Comparison of ENCODE assay signal across 1 cellular context in the genomic region with DNA sequence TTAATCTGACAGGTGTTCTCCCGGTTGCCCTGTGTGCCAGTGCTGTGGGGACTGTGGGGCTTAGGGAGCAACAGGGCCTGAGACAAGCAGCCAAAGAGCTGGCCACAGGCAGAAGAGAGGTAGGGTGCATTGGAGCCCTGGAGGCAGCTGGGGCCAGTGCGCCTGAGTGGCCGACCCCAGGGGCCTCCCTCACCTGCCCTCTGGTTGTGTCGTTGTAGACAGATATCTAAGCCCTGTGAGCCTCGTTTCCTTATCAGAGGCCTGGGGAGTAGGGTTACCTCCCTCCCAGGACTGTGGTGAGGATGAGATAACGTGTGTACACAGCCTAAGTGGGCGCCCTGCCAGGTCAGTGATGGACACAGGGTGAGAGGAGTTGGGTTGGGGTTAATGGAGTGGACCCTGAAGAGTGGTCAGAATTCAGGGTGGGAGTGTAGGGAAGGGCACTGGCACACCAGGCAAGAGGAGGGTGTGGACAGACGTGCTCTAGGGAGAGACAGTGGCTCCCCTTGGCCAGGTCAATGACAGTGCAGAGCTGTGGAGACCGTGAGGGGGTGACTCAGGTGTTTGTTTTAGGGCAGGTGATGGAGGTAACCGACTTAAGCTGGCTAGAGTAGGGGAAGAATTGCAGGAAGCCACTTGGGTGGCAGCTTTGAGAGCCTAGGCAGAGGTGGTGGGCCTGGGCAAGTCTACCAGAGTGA.
TF ChIP-seq lines count a peak whose summit lies in the region.

No MANE protein-coding gene starts in this region.

TF ChIP-seq in HepG2, 621 proteins besides CTCF, POLR2A, EP300 and RAD21 (continued from another document and continues in another):
- TF ChIP-seq SALL1 (CRISPR knock-in tag; IDR thresholded peaks at IDR 0.05) (peak; percentile 88), RARA (CRISPR knock-in tag; IDR thresholded peaks at IDR 0.05) (peak; percentile 62), ZMYM3 (CRISPR knock-in tag; IDR thresholded peaks at IDR 0.05) (no peak), CENPX (CRISPR knock-in tag; IDR thresholded peaks at IDR 0.05) (no peak), ZNF501 (CRISPR knock-in tag; IDR thresholded peaks at IDR 0.05) (peak; percentile 57; the same call in 1 of the 2 replicates), GABPB1 (CRISPR knock-in tag; IDR thresholded peaks at IDR 0.05) (0 out of 2 replicates have a peak, but pooled peaks have one; percentile 12), CREB1 (IDR thresholded peaks at IDR 0.05) (no peak), CREB1 (CRISPR knock-in tag; IDR thresholded peaks at IDR 0.05) (peak; percentile 43; the same call in 1 of the 2 replicates), NFE2 (CRISPR knock-in tag; IDR thresholded peaks at IDR 0.05) (peak; percentile 69; the same call in 1 of the 2 replicates), REPIN1 (CRISPR knock-in tag; IDR thresholded peaks at IDR 0.05; ENCODE audit: borderline replicate concordance, low read depth) (peak; percentile 38; the same call in 1 of the 2 replicates), ZNF382 (CRISPR knock-in tag; IDR thresholded peaks at IDR 0.05; ENCODE audit: borderline replicate concordance) (no peak), HMG20A (CRISPR knock-in tag; IDR thresholded peaks at IDR 0.05; ENCODE audit: borderline replicate concordance) (peak; percentile 55), IRF2 (CRISPR knock-in tag; IDR thresholded peaks at IDR 0.05) (peak; percentile 33; the same call in 1 of the 2 replicates), ZBTB4 (CRISPR knock-in tag; IDR thresholded peaks at IDR 0.05; ENCODE audit: borderline replicate concordance) (peak; percentile 64; the same call in 1 of the 2 replicates), ZNF10 (CRISPR knock-in tag; IDR thresholded peaks at IDR 0.05; ENCODE audit: borderline replicate concordance, low read depth) (no peak), BCL3 (CRISPR knock-in tag; IDR thresholded peaks at IDR 0.05) (no peak), CEBPG (CRISPR knock-in tag; IDR thresholded peaks at IDR 0.05) (0 out of 2 replicates have a peak, but pooled peaks have one; percentile 17), ZNF652 (CRISPR knock-in tag; IDR thresholded peaks at IDR 0.05; ENCODE audit: borderline replicate concordance, low read depth) (peak; percentile 68; the same call in 1 of the 2 replicates), ZNF589 (CRISPR knock-in tag; conservative IDR thresholded peaks at IDR 0.05) (no peak), AKNA (CRISPR knock-in tag; IDR thresholded peaks at IDR 0.05; ENCODE audit: borderline replicate concordance) (no peak), NRL (CRISPR knock-in tag; IDR thresholded peaks at IDR 0.05; ENCODE audit: borderline replicate concordance) (no peak; the same call in 1 of the 2 replicates), MED1 (CRISPR knock-in tag; IDR thresholded peaks at IDR 0.05) (peak; percentile 70; the same call in 1 of the 2 replicates), ZNF879 (CRISPR knock-in tag; IDR thresholded peaks at IDR 0.05) (no peak), FOXP1 (IDR thresholded peaks at IDR 0.05) (no peak), FOXP1 (CRISPR knock-in tag; IDR thresholded peaks at IDR 0.05) (0 out of 2 replicates have a peak, but pooled peaks have one; percentile 39), HOXA3 (CRISPR knock-in tag; IDR thresholded peaks at IDR 0.05) (peak; percentile 77), ZIK1 (CRISPR knock-in tag; IDR thresholded peaks at IDR 0.05; ENCODE audit: borderline replicate concordance, low read depth) (peak; percentile 62; the same call in 1 of the 2 replicates), ZNF496 (CRISPR knock-in tag; IDR thresholded peaks at IDR 0.05; ENCODE audit: insufficient replicate concordance) (no peak), ETV5 (CRISPR knock-in tag; IDR thresholded peaks at IDR 0.05; ENCODE audit: borderline replicate concordance) (peak; percentile 21; the same call in 1 of the 2 replicates), ZNF205 (CRISPR knock-in tag; IDR thresholded peaks at IDR 0.05) (peak; percentile 27; the same call in 1 of the 2 replicates), TARDBP (CRISPR knock-in tag; IDR thresholded peaks at IDR 0.05) (peak; percentile 74), NFIB (CRISPR knock-in tag; IDR thresholded peaks at IDR 0.05; ENCODE audit: borderline replicate concordance) (no peak), GMEB1 (CRISPR knock-in tag; IDR thresholded peaks at IDR 0.05; ENCODE audit: borderline replicate concordance) (peak; percentile 38; the same call in 1 of the 2 replicates), XRCC5 (optimal IDR thresholded peaks at IDR 0.05; ENCODE audit: low read length) (peak; percentile 65), SAP130 (CRISPR knock-in tag; IDR thresholded peaks at IDR 0.05; ENCODE audit: low read depth) (peak; percentile 81), DRAP1 (CRISPR knock-in tag; IDR thresholded peaks at IDR 0.05) (peak; percentile 23; the same call in 1 of the 2 replicates), TOPORS (CRISPR knock-in tag; IDR thresholded peaks at IDR 0.05) (peak; percentile 84), ESRRA (CRISPR knock-in tag; IDR thresholded peaks at IDR 0.05; ENCODE audit: low read depth) (peak; percentile 47; the same call in 1 of the 2 replicates), MED8 (CRISPR knock-in tag; IDR thresholded peaks at IDR 0.05; ENCODE audit: insufficient replicate concordance) (peak; percentile 54), KMT2B (CRISPR knock-in tag; IDR thresholded peaks at IDR 0.05) (0 out of 2 replicates have a peak, but pooled peaks have one; percentile 38), FOXK1 (CRISPR knock-in tag; IDR thresholded peaks at IDR 0.05; ENCODE audit: borderline replicate concordance, low read depth) (peak; percentile 44; the same call in 1 of the 2 replicates), NCOA5 (CRISPR knock-in tag; IDR thresholded peaks at IDR 0.05) (no peak)
- TF ChIP-seq, protein P1, sequence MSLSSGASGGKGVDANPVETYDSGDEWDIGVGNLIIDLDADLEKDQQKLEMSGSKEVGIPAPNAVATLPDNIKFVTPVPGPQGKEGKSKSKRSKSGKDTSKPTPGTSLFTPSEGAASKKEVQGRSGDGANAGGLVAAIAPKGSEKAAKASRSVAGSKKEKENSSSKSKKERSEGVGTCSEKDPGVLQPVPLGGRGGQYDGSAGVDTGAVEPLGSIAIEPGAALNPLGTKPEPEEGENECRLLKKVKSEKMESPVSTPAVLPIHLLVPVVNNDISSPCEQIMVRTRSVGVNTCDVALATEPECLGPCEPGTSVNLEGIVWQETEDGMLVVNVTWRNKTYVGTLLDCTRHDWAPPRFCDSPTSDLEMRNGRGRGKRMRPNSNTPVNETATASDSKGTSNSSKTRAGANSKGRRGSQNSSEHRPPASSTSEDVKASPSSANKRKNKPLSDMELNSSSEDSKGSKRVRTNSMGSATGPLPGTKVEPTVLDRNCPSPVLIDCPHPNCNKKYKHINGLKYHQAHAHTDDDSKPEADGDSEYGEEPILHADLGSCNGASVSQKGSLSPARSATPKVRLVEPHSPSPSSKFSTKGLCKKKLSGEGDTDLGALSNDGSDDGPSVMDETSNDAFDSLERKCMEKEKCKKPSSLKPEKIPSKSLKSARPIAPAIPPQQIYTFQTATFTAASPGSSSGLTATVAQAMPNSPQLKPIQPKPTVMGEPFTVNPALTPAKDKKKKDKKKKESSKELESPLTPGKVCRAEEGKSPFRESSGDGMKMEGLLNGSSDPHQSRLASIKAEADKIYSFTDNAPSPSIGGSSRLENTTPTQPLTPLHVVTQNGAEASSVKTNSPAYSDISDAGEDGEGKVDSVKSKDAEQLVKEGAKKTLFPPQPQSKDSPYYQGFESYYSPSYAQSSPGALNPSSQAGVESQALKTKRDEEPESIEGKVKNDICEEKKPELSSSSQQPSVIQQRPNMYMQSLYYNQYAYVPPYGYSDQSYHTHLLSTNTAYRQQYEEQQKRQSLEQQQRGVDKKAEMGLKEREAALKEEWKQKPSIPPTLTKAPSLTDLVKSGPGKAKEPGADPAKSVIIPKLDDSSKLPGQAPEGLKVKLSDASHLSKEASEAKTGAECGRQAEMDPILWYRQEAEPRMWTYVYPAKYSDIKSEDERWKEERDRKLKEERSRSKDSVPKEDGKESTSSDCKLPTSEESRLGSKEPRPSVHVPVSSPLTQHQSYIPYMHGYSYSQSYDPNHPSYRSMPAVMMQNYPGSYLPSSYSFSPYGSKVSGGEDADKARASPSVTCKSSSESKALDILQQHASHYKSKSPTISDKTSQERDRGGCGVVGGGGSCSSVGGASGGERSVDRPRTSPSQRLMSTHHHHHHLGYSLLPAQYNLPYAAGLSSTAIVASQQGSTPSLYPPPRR (CRISPR knock-in tag; IDR thresholded peaks at IDR 0.05; ENCODE audit: borderline replicate concordance): peak; percentile 48; the same call in 1 of the 2 replicates
- TF ChIP-seq, protein P2, sequence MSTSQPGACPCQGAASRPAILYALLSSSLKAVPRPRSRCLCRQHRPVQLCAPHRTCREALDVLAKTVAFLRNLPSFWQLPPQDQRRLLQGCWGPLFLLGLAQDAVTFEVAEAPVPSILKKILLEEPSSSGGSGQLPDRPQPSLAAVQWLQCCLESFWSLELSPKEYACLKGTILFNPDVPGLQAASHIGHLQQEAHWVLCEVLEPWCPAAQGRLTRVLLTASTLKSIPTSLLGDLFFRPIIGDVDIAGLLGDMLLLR (CRISPR knock-in tag; IDR thresholded peaks at IDR 0.05): peak; percentile 54; the same call in 1 of the 2 replicates
